In genomic region chr13:99988469-99989375, GRCh38 we compare ENCODE assay signal across 18 cellular contexts. TPM values are rescaled to one million over a fixed set of nuclear protein-coding genes. Genes with fewer than 3 reads are reported as not detected.
DNase-seq lines count a peak whose midpoint lies in the region; ATAC-seq lines count a peak whose summit lies in the region.
"Had no signal": no experiment of that assay in that cellular context is flagged by ENCODE, and none has a peak within 500 bp of the region (broad histone marks: within the 10 kb centered on the region; RNA-seq: fewer than 3 reads in every experiment).

No MANE protein-coding gene starts in this region.

- peak overlapping the region; percentile 21 for H3K4me3 ChIP-seq in iPS-18c (ENCODE audit: insufficient read depth, low read depth, low read length)
- H3K4me3 ChIP-seq: adrenal gland, gastrocnemius medialis, GM23248, uterus had no signal

- H3K27ac ChIP-seq in angular gyrus (ENCODE audit: low read depth, low read length), result peak overlapping the region; percentile 48
- H3K27ac ChIP-seq: adrenal gland, gastrocnemius medialis, GM23248, uterus had no signal

- DNase-seq in activated T-cell treated with anti-CD3 and anti-CD28 coated beads, Interleukin-2, amount 50 U/mL, for 72 hours, result no peak
- DNase-seq in activated T-cell treated with anti-CD3 and anti-CD28 coated beads, Interleukin-2, amount 50 U/mL, for 1 hour, result no peak
- no peak for DNase-seq in stimulated activated naive B cell treated with anti-CD40 and anti-IgM and Interleukin-4, amounts not matched to agents 10 μg/mL and 1 μg/mL and 100 μg/mL, for 72 hours
- no peak for DNase-seq in NCI-H1436 (lab: John Stamatoyannopoulos, UW)
- no peak for DNase-seq in hippocampal formation (lab: John Stamatoyannopoulos, UW)
- DNase-seq: activated CD8-positive, alpha-beta memory T cell treated with anti-CD3 and anti-CD28 coated beads, Interleukin-2, amount 10 ng/mL, durations not matched to agents 7 days and 5 days; adrenal gland; DND-41; effector CD8-positive, alpha-beta T cell; gastrocnemius medialis; GM23248; NCI-H69; uterus had no signal

- peaks cover 4 to 6% of the 10 kb centered on the region in 2 donors for H3K36me3 Mint-ChIP-seq in activated T-cell treated with anti-CD3 and anti-CD28 coated beads, Interleukin-2, amount 50 U/mL, for 72 hours (ENCODE audit: insufficient read depth in 2 of 2)
- H3K36me3 Mint-ChIP-seq in stimulated activated naive B cell treated with anti-CD40 and anti-IgM and Interleukin-4, amounts not matched to agents 10 μg/mL and 1 μg/mL and 100 μg/mL, for 72 hours, result peaks cover 11 to 14% of the 10 kb centered on the region in 2 donors

- H3K9me3 Mint-ChIP-seq in activated T-cell treated with anti-CD3 and anti-CD28 coated beads, Interleukin-2, amount 50 U/mL, for 72 hours, result no peaks in the 10 kb centered on the region
- peaks cover 4 to 8% of the 10 kb centered on the region in 2 donors for H3K9me3 Mint-ChIP-seq in stimulated activated naive B cell treated with anti-CD40 and anti-IgM and Interleukin-4, amounts not matched to agents 10 μg/mL and 1 μg/mL and 100 μg/mL, for 72 hours

- peaks cover 35% of the 10 kb centered on the region for H3K4me1 Mint-ChIP-seq in activated T-cell treated with anti-CD3 and anti-CD28 coated beads, Interleukin-2, amount 50 U/mL, for 72 hours (ENCODE audit: low read depth)
- H3K4me1 Mint-ChIP-seq in stimulated activated naive B cell treated with anti-CD40 and anti-IgM and Interleukin-4, amounts not matched to agents 10 μg/mL and 1 μg/mL and 100 μg/mL, for 72 hours, result peaks cover 10 to 20% of the 10 kb centered on the region in 2 donors

- H3K27ac Mint-ChIP-seq in activated T-cell treated with anti-CD3 and anti-CD28 coated beads, Interleukin-2, amount 50 U/mL, for 72 hours, result peak overlapping the region; percentile 67
- peak overlapping the region; percentile 81 for H3K27ac Mint-ChIP-seq in stimulated activated naive B cell treated with anti-CD40 and anti-IgM and Interleukin-4, amounts not matched to agents 10 μg/mL and 1 μg/mL and 100 μg/mL, for 72 hours
- H3K27ac Mint-ChIP-seq: activated CD8-positive, alpha-beta memory T cell treated with anti-CD3 and anti-CD28 coated beads, Interleukin-2, amount 10 ng/mL, durations not matched to agents 7 days and 5 days had no signal

- peaks cover 88% of the 10 kb centered on the region for H3K27me3 Mint-ChIP-seq in activated T-cell treated with anti-CD3 and anti-CD28 coated beads, Interleukin-2, amount 50 U/mL, for 72 hours (ENCODE audit: low read depth)
- H3K27me3 Mint-ChIP-seq in stimulated activated naive B cell treated with anti-CD40 and anti-IgM and Interleukin-4, amounts not matched to agents 10 μg/mL and 1 μg/mL and 100 μg/mL, for 72 hours, result peaks cover 72 to 90% of the 10 kb centered on the region in 2 donors

- no peaks in the 10 kb centered on the region for H3K9me3 ChIP-seq in iPS-18c (ENCODE audit: control insufficient read depth, insufficient read depth, low read length)
- H3K9me3 ChIP-seq: adrenal gland, gastrocnemius medialis, uterus had no signal

- ATAC-seq in activated T-cell treated with anti-CD3 and anti-CD28 coated beads, Interleukin-2, amount 50 U/mL, for 72 hours (replicated peaks in 1 of 2), result no peak
- no peak for ATAC-seq in stimulated activated naive B cell treated with anti-CD40 and anti-IgM and Interleukin-4, amounts not matched to agents 10 μg/mL and 1 μg/mL and 100 μg/mL, for 72 hours (replicated peaks)
- ATAC-seq in HG03280 (IDR thresholded peaks at IDR 0.05; ENCODE audit: unreplicated experiment), result no peak
- ATAC-seq: activated CD8-positive, alpha-beta memory T cell treated with anti-CD3 and anti-CD28 coated beads, Interleukin-2, amount 10 ng/mL, durations not matched to agents 7 days and 5 days; gastrocnemius medialis had no signal

- H3K4me3 Mint-ChIP-seq in activated T-cell treated with anti-CD3 and anti-CD28 coated beads, Interleukin-2, amount 50 U/mL, for 72 hours, result peak overlapping the region; percentile 64 to 69
- peak overlapping the region in 1 of 2 donors; percentile 62 for H3K4me3 Mint-ChIP-seq in stimulated activated naive B cell treated with anti-CD40 and anti-IgM and Interleukin-4, amounts not matched to agents 10 μg/mL and 1 μg/mL and 100 μg/mL, for 72 hours
- H3K4me3 Mint-ChIP-seq: activated CD8-positive, alpha-beta memory T cell treated with anti-CD3 and anti-CD28 coated beads, Interleukin-2, amount 10 ng/mL, durations not matched to agents 7 days and 5 days had no signal

RNA-seq across cellular contexts. Expression of gene ZIC2, which starts 7.1 kb away (rescaled TPM):
- under 1 TPM in 1 of 2 donors, not detected in 1; 0.25 TPM for total RNA-seq in activated T-cell treated with anti-CD3 and anti-CD28 coated beads, Interleukin-2, amount 50 U/mL, for 72 hours
- total RNA-seq: gastrocnemius medialis, GM23248, uterus had no signal

RNA-seq across cellular contexts. Expression of gene ZIC5, which starts 17.2 kb away (rescaled TPM):
- total RNA-seq in activated T-cell treated with anti-CD3 and anti-CD28 coated beads, Interleukin-2, amount 50 U/mL, for 72 hours, result not detected
- total RNA-seq: activated CD8-positive, alpha-beta memory T cell treated with anti-CD3 and anti-CD28 coated beads, Interleukin-2, amount 10 ng/mL, durations not matched to agents 7 days and 5 days; gastrocnemius medialis; GM23248; lower leg skin; MCF 10A; uterus had no signal
